8 cellular contexts compared by ENCODE assay signal in genomic region chr20:10611357-10611756, GRCh38.
DNase-seq lines count a peak whose midpoint lies in the region; ATAC-seq, FAIRE-seq and TF ChIP-seq lines count a peak whose summit lies in the region.

No MANE protein-coding gene starts in this region.

- no peak for TF ChIP-seq POLR2A in H54 (IDR thresholded peaks at IDR 0.05; ENCODE audit: low read depth, low read length)

- H3K9me3 ChIP-seq in SK-N-SH (no peaks in the 10 kb centered on the region), right atrium auricular region (no peaks in the 10 kb centered on the region), aorta (ENCODE audit: control insufficient read depth, low read length) (no peaks in the 10 kb centered on the region)

- H3K27me3 ChIP-seq in SK-N-SH (ENCODE audit: insufficient read depth) (no peaks in the 10 kb centered on the region), right atrium auricular region (no peaks in the 10 kb centered on the region), aorta (ENCODE audit: control insufficient read depth in 1 of 2, insufficient read depth in 2 of 2, low read length in 1 of 2) (no peaks in the 10 kb centered on the region)

- H3K27me3 Mint-ChIP-seq in natural killer cell treated with Interleukin-12 subunit alpha and Interleukin-12 subunit beta and Interleukin-15 and Interleukin-18, amount 100 ng/mL, for 72 hours: no peaks in the 10 kb centered on the region

- H3K27ac ChIP-seq in SK-N-SH (ENCODE audit: low read depth in 2 of 2, low read length in 1 of 2): peak overlapping the region in 1 of 2 experiments; percentile 98; a peak in 1 of 4 replicates
- no peak overlapping the region for H3K27ac ChIP-seq in right atrium auricular region
- peak overlapping the region; percentile 2 to 13 for H3K27ac ChIP-seq in aorta (ENCODE audit: low read depth in 1 of 2, low read length in 2 of 2)

- CTCF ChIA-PET in SK-N-SH (lab: Yijun Ruan, JAX): interaction anchor here (0.8 kb wide), 1 partner anchor 14 kb away, joined by 3 read pairs; no protein-coding TSS in a partner anchor

- H3K9me3 Mint-ChIP-seq in natural killer cell treated with Interleukin-12 subunit alpha and Interleukin-12 subunit beta and Interleukin-15 and Interleukin-18, amount 100 ng/mL, for 72 hours: no peaks in the 10 kb centered on the region

- H3K4me1 ChIP-seq in SK-N-SH (ENCODE audit: control insufficient read depth in 1 of 2, insufficient read depth in 2 of 2, low read depth in 1 of 2, low read length in 1 of 2) (peaks cover 10 to 12% of the 10 kb centered on the region in 2 experiments; a peak in 3 of 4 replicates), right atrium auricular region (peaks cover 0 to 17% of the 10 kb centered on the region in 2 donors), aorta (ENCODE audit: control insufficient read depth in 1 of 2, insufficient read depth in 2 of 2, low read length in 2 of 2) (peaks cover 0 to 7% of the 10 kb centered on the region in 2 donors)

- H3K79me2 ChIP-seq in SK-N-SH (ENCODE audit: insufficient read depth): no peaks in the 10 kb centered on the region

- DNase-seq in DMS53 (lab: John Stamatoyannopoulos, UW): peak; percentile 58
- no peak for DNase-seq in DMS53 treated with DMSO at 0.1 percent for 48 hours (lab: John Stamatoyannopoulos, UW; ENCODE audit: unreplicated experiment)
- DNase-seq in SK-N-SH: peak; percentile 38
- no peak for DNase-seq in right atrium auricular region (ENCODE audit: low spot score)
- peak in 1 of 2 donors; percentile 82 for DNase-seq in aorta
- no peak for DNase-seq in H54 (ENCODE audit: insufficient read length, low spot score)
- DNase-seq in natural killer cell treated with Interleukin-12 subunit alpha and Interleukin-12 subunit beta and Interleukin-15 and Interleukin-18, amount 100 ng/mL, for 72 hours (ENCODE audit: low spot score): no peak

- H3F3A ChIP-seq in SK-N-SH (replicated peaks; ENCODE audit: insufficient read depth): peaks cover 7% of the 10 kb centered on the region

- no peak overlapping the region for H3K27ac Mint-ChIP-seq in natural killer cell treated with Interleukin-12 subunit alpha and Interleukin-12 subunit beta and Interleukin-15 and Interleukin-18, amount 100 ng/mL, for 72 hours

- no peak overlapping the region for H3K4me2 ChIP-seq in SK-N-SH

- TF ChIP-seq RAD21 in SK-N-SH (IDR thresholded peaks at IDR 0.05; ENCODE audit: low read length): peak; percentile 56

- no peaks in the 10 kb centered on the region for H3K9me2 ChIP-seq in SK-N-SH

- peak; percentile 87 for ATAC-seq in HG02759 (IDR thresholded peaks at IDR 0.05; ENCODE audit: unreplicated experiment)
- no peak for ATAC-seq in aorta (ENCODE audit: low FRiP score)
- ATAC-seq in natural killer cell treated with Interleukin-12 subunit alpha and Interleukin-12 subunit beta and Interleukin-15 and Interleukin-18, amount 100 ng/mL, for 72 hours: no peak

- H3K4me3 ChIP-seq in SK-N-SH (ENCODE audit: low read depth in 2 of 2, low read length in 1 of 2): no peak overlapping the region
- H3K4me3 ChIP-seq in right atrium auricular region: no peak overlapping the region
- H3K4me3 ChIP-seq in aorta (ENCODE audit: low read length in 2 of 2): no peak overlapping the region

- no peak overlapping the region for H3K9ac ChIP-seq in SK-N-SH

- no peak for FAIRE-seq in H54 (lab: Jason Lieb, UNC)

- POLR2A ChIA-PET in SK-N-SH (lab: Yijun Ruan, JAX): no interaction called here

- TF ChIP-seq CTCF in SK-N-SH (IDR thresholded peaks at IDR 0.05) (peak; percentile 52), right atrium auricular region (IDR thresholded peaks at IDR 0.05) (peak; percentile 38 to 67)

- H4K20me1 ChIP-seq in SK-N-SH (ENCODE audit: insufficient read depth): no peaks in the 10 kb centered on the region

- H3K36me3 Mint-ChIP-seq in natural killer cell treated with Interleukin-12 subunit alpha and Interleukin-12 subunit beta and Interleukin-15 and Interleukin-18, amount 100 ng/mL, for 72 hours: peaks cover 6% of the 10 kb centered on the region

- H2AFZ ChIP-seq in SK-N-SH (ENCODE audit: low read depth): no peak overlapping the region

- WGBS in SK-N-SH (ENCODE audit: low lambda C conversion rate): no CpG with 5 or more reads among the region's 1 CpG
- 11 to 16% methylated on average over 1 of the region's 1 CpG for WGBS in aorta, 2 donors

- TF ChIP-seq EP300 in SK-N-SH (IDR thresholded peaks at IDR 0.05; ENCODE audit: borderline replicate concordance in 1 of 2, low read depth in 1 of 2, low read length in 1 of 2): no peak

- peaks cover 5 to 13% of the 10 kb centered on the region in 2 donors for H3K4me1 Mint-ChIP-seq in natural killer cell treated with Interleukin-12 subunit alpha and Interleukin-12 subunit beta and Interleukin-15 and Interleukin-18, amount 100 ng/mL, for 72 hours (ENCODE audit: low read depth in 2 of 2)

- H3K36me3 ChIP-seq in SK-N-SH (replicated peaks in 1 of 2; ENCODE audit: control insufficient read depth in 1 of 2, insufficient read depth in 2 of 2, low read length in 1 of 2) (no peaks in the 10 kb centered on the region), right atrium auricular region (no peaks in the 10 kb centered on the region), aorta (ENCODE audit: control insufficient read depth in 1 of 2, insufficient read depth in 2 of 2, low read length in 1 of 2) (no peaks in the 10 kb centered on the region)

- intact Hi-C loops in aorta (cut with DNase I): no loop called here

- no peak overlapping the region for H3K4me3 Mint-ChIP-seq in natural killer cell treated with Interleukin-12 subunit alpha and Interleukin-12 subunit beta and Interleukin-15 and Interleukin-18, amount 100 ng/mL, for 72 hours

TF ChIP-seq in SK-N-SH, 30 proteins besides CTCF, POLR2A, EP300 and RAD21:
- TF ChIP-seq SMC3 (IDR thresholded peaks at IDR 0.05; ENCODE audit: low read depth, low read length) (peak; percentile 31; the same call in 1 of the 2 replicates), MXI1 (IDR thresholded peaks at IDR 0.05; ENCODE audit: low read depth, low read length) (no peak)

Comparison
In these comparisons a context has a peak if more than half of its experiments do, and no peak if none do; other contexts are left out.
1. DNase-seq: peak in DMS53 (single experiment) and SK-N-SH (single experiment); none in DMS53 treated with DMSO at 0.1 percent for 48 hours (single experiment), right atrium auricular region (single experiment), H54 (single experiment) and natural killer cell treated with Interleukin-12 subunit alpha and Interleukin-12 subunit beta and Interleukin-15 and Interleukin-18, amount 100 ng/mL, for 72 hours (single experiment).
2. H3K27ac ChIP-seq: peak in aorta (2 of 2); none in right atrium auricular region (0 of 2).